In the genomic region with DNA sequence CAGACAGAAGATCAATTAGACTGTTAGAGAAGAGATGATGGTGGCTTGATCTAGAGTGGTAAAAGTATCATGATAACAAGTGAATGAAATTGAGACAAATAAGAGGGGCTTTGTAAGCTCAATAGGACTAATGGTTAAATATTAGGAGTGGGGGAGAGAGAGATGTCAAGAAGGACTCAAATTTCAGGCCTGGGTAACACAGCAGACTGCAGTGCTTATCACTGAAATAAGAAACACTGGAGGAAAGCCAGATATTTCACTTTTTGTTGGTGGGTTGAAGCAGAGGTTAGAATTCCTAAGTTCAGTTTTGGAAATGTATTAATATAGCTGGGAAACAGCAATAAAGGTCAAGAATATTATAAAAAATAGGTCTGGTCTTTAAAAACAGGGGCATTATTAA, we compare ENCODE assay signal across 23 cellular contexts.
DNase-seq lines count a peak whose midpoint lies in the region; ATAC-seq and TF ChIP-seq lines count a peak whose summit lies in the region.
"Had no signal": no experiment of that assay in that cellular context is flagged by ENCODE, and none has a peak within 500 bp of the region (broad histone marks: within the 10 kb centered on the region; RNA-seq: fewer than 3 reads in every experiment).

No MANE protein-coding gene starts in this region.

- intact Hi-C loops in psoas muscle (cut with DNase I) = no loop called here

- peak overlapping the region; percentile 47 for H3K27ac ChIP-seq in psoas muscle
- H3K27ac ChIP-seq: BLaER1 had no signal

- no peak for ATAC-seq in psoas muscle
- ATAC-seq: T-helper 17 cell had no signal

- H3K27me3 ChIP-seq in psoas muscle (ENCODE audit: insufficient read depth in 3 of 3, low read length in 2 of 3) = no peaks in the 10 kb centered on the region
- H3K27me3 ChIP-seq: BLaER1, MG63 had no signal

- DNase-seq in NCI-H748 (lab: John Stamatoyannopoulos, UW; ENCODE audit: unreplicated experiment) = peak; percentile 13
- DNase-seq in NCI-H748 treated with DMSO at 0.1 percent for 48 hours (lab: John Stamatoyannopoulos, UW) = no peak
- peak; percentile 84 for DNase-seq in NCI-H146 treated with DMSO at 0.1 percent for 48 hours (lab: John Stamatoyannopoulos, UW; ENCODE audit: unreplicated experiment)
- DNase-seq in NCI-H524 treated with DMSO at 0.1 percent for 48 hours (lab: John Stamatoyannopoulos, UW) = peak; percentile 25
- DNase-seq in psoas muscle = no peak
- no peak for DNase-seq in COLO668 (lab: John Stamatoyannopoulos, UW; ENCODE audit: unreplicated experiment)
- DNase-seq in occipital lobe (lab: John Stamatoyannopoulos, UW) = no peak
- DNase-seq in hippocampal formation (lab: John Stamatoyannopoulos, UW) = no peak
- DNase-seq: CD4-positive, CD25-positive, alpha-beta regulatory T cell; DMS79; EL; GDM1; HCEC 1CT; IMR-90; KG1; MG63; NCI-H1436; NCI-H1930; NCI-H446; NCI-H526; SK-N-SH; T-helper 17 cell had no signal

- no peak for TF ChIP-seq CTCF in psoas muscle (IDR thresholded peaks at IDR 0.05)

- no peaks in the 10 kb centered on the region for H3K9me3 ChIP-seq in psoas muscle
- H3K9me3 ChIP-seq: BLaER1, MG63, SK-N-SH had no signal

- peaks cover 0 to 28% of the 10 kb centered on the region in 2 donors for H3K36me3 ChIP-seq in psoas muscle (ENCODE audit: insufficient read depth in 1 of 2, low read depth in 1 of 2)

- H3K4me3 ChIP-seq in psoas muscle = peak overlapping the region; percentile 44
- H3K4me3 ChIP-seq: BLaER1, MG63 had no signal

- H3K4me1 ChIP-seq in psoas muscle = peaks cover 6% of the 10 kb centered on the region
- H3K4me1 ChIP-seq: BLaER1 had no signal

Comparison
In these comparisons a context has a peak if more than half of its experiments do, and no peak if none do; other contexts are left out.
1. DNase-seq: peak in NCI-H748 (single experiment), NCI-H146 treated with DMSO at 0.1 percent for 48 hours (single experiment) and NCI-H524 treated with DMSO at 0.1 percent for 48 hours (single experiment); none in NCI-H748 treated with DMSO at 0.1 percent for 48 hours (single experiment), psoas muscle (0 of 2), COLO668 (single experiment), occipital lobe (single experiment) and hippocampal formation (0 of 2).